ENCODE assay signal across 14 cellular contexts in genomic region chr18:45657357-45658335, GRCh38. TPM values are rescaled to one million over a fixed set of nuclear protein-coding genes. Genes with fewer than 3 reads are reported as not detected.
DNase-seq lines count a peak whose midpoint lies in the region; TF ChIP-seq lines count a peak whose summit lies in the region.
"Had no signal": no experiment of that assay in that cellular context is flagged by ENCODE, and none has a peak within 500 bp of the region (broad histone marks: within the 10 kb centered on the region; RNA-seq: fewer than 3 reads in every experiment).

No MANE protein-coding gene starts in this region.

- no peaks in the 10 kb centered on the region for H3K36me3 ChIP-seq in H7 (replicated peaks; ENCODE audit: control insufficient read depth, insufficient read depth, low read length)
- H3K36me3 ChIP-seq: neural progenitor cell had no signal

- no peaks in the 10 kb centered on the region for H3K9me3 Mint-ChIP-seq in nephron progenitor cell
- H3K9me3 Mint-ChIP-seq: activated B cell treated with CpG ODN at 0.5 μM for 24 hours, neural progenitor cell had no signal

- H3K27me3 ChIP-seq in H7 (ENCODE audit: control insufficient read depth, insufficient read depth, low read length) = no peaks in the 10 kb centered on the region
- H3K27me3 ChIP-seq: neural progenitor cell had no signal

- peaks cover 8% of the 10 kb centered on the region for H3K27me3 Mint-ChIP-seq in nephron progenitor cell (ENCODE audit: low read depth, poor library complexity)
- H3K27me3 Mint-ChIP-seq: activated B cell treated with CpG ODN at 0.5 μM for 24 hours had no signal

- peaks cover 21% of the 10 kb centered on the region for H3K4me1 Mint-ChIP-seq in nephron progenitor cell
- H3K4me1 Mint-ChIP-seq: activated B cell treated with CpG ODN at 0.5 μM for 24 hours had no signal

- TF ChIP-seq CTCF in NB4 (IDR thresholded peaks at IDR 0.05; ENCODE audit: low read depth, low read length) = no peak
- TF ChIP-seq CTCF in nephron progenitor cell (IDR thresholded peaks at IDR 0.05) = no peak

- DNase-seq in SKM-1 treated with dmso at 0.1 percent for 144 hours (lab: John Stamatoyannopoulos, UW; ENCODE audit: unreplicated experiment) (peak; percentile 15), SKM-1 (lab: John Stamatoyannopoulos, UW; ENCODE audit: unreplicated experiment) (no peak), NB4 (ENCODE audit: low read depth) (peak; percentile 59), amniotic epithelial cell (ENCODE audit: low read depth) (peak; percentile 40), nephron progenitor cell (no peak), H7 (no peak), medulla oblongata (ENCODE audit: extremely low spot score) (no peak), pons (ENCODE audit: low spot score) (no peak)
- DNase-seq: activated B cell treated with CpG ODN at 0.5 μM for 24 hours, amygdala, DMS79, RPMI8226 had no signal

- no peak overlapping the region for H3K4me3 Mint-ChIP-seq in nephron progenitor cell
- H3K4me3 Mint-ChIP-seq: activated B cell treated with CpG ODN at 0.5 μM for 24 hours, neural progenitor cell had no signal

- no peak for TF ChIP-seq POLR2A in NB4 (IDR thresholded peaks at IDR 0.05; ENCODE audit: extremely low read depth, insufficient read length)

- H3K36me3 Mint-ChIP-seq in nephron progenitor cell (ENCODE audit: low read depth) = no peaks in the 10 kb centered on the region
- H3K36me3 Mint-ChIP-seq: neural progenitor cell had no signal

- H3K27ac Mint-ChIP-seq in nephron progenitor cell = peak overlapping the region; percentile 66
- H3K27ac Mint-ChIP-seq: activated B cell treated with CpG ODN at 0.5 μM for 24 hours, neural progenitor cell had no signal

- H3K4me3 ChIP-seq in NB4 (ENCODE audit: low read depth, low read length) = no peak overlapping the region
- H3K4me3 ChIP-seq in H7 (ENCODE audit: insufficient read depth, low read depth, low read length) = no peak overlapping the region
- H3K4me3 ChIP-seq: neural progenitor cell had no signal

RNA-seq across cellular contexts. Expression of gene SLC14A2, which starts 42.4 kb away (rescaled TPM):
- 0.04 TPM in 1 of 2 replicates, not detected in the other for total RNA-seq in H7 (2014; rRNA removed; shearing (Covaris generic))
- total RNA-seq: activated B cell treated with CpG ODN at 0.5 μM for 24 hours, HepG2 had no signal

Comparison
In these comparisons a context has a peak if more than half of its experiments do, and no peak if none do; other contexts are left out.
1. DNase-seq: peak in SKM-1 treated with dmso at 0.1 percent for 144 hours (single experiment), NB4 (single experiment) and amniotic epithelial cell (single experiment); none in SKM-1 (single experiment), nephron progenitor cell (single experiment), H7 (single experiment), medulla oblongata (single experiment) and pons (single experiment).